In genomic region chr13:113813070-113813748, GRCh38 we compare ENCODE assay signal across 20 cellular contexts.
"Had no signal": no experiment of that assay in that cellular context is flagged by ENCODE, and none has a peak within 500 bp of the region (broad histone marks: within the 10 kb centered on the region; RNA-seq: fewer than 3 reads in every experiment).

No MANE protein-coding gene starts in this region.

- H3K4me3 ChIP-seq: dorsolateral prefrontal cortex had no signal

- H3K9me3 Mint-ChIP-seq: natural killer cell had no signal

- H3K36me3 ChIP-seq: neutrophil, WERI-Rb-1 had no signal

- H3K27ac Mint-ChIP-seq: activated T-cell treated with anti-CD3 and anti-CD28 coated beads, Interleukin-2, amount 50 U/mL, for 72 hours; natural killer cell; stimulated activated naive CD8-positive, alpha-beta T cell treated with anti-CD3 and anti-CD28 coated beads, Interleukin-15, Interleukin-2, amounts not matched to agents 100 ng/mL and 50 ng/mL, for 24 hours had no signal

- H3K79me2 ChIP-seq: parathyroid adenoma had no signal

- H3K36me3 Mint-ChIP-seq: natural killer cell had no signal

- H3K27ac ChIP-seq: dorsolateral prefrontal cortex, epithelial cell of prostate, neutrophil, parathyroid adenoma, WERI-Rb-1 had no signal

- ATAC-seq: activated T-cell treated with anti-CD3 and anti-CD28 coated beads, Interleukin-2, amount 50 U/mL, for 72 hours; natural killer cell had no signal

- DNase-seq: activated CD4-positive, alpha-beta T cell treated with anti-CD3 and anti-CD28 coated beads for 1 hour; activated CD8-positive, alpha-beta memory T cell treated with anti-CD3 and anti-CD28 coated beads for 24 hours; activated effector memory CD4-positive, alpha-beta T cell treated with anti-CD3 and anti-CD28 coated beads, Interleukin-2, amount 50 U/mL, for 16 hours; activated naive CD4-positive, alpha-beta T cell treated with anti-CD3 and anti-CD28 coated beads, Interleukin-2, amount 50 U/mL, for 16 hours; activated T-cell treated with anti-CD3 and anti-CD28 coated beads, Interleukin-2, amount 50 U/mL, for 72 hours; caudate nucleus; dorsolateral prefrontal cortex; foreskin fibroblast; hippocampal formation; mesendoderm; natural killer cell; stimulated activated CD4-positive, alpha-beta T cell treated with anti-CD3 and anti-CD28 coated beads, Interleukin-12 subunit alpha, Interleukin-12 subunit beta, amount 100 ng/mL, for 4 hours; stimulated activated CD4-positive, alpha-beta T cell treated with anti-CD3 and anti-CD28 coated beads, Interleukin-1b, Interleukin-23, amount 100 ng/mL, for 48 hours; SW 1271; T-helper 2 cell; WERI-Rb-1 had no signal

- H3K9ac ChIP-seq: parathyroid adenoma had no signal

- H3K27me3 ChIP-seq: dorsolateral prefrontal cortex, neutrophil had no signal

- H3K4me1 ChIP-seq: parathyroid adenoma had no signal

- H2AFZ ChIP-seq: parathyroid adenoma had no signal

- H3K4me3 Mint-ChIP-seq: activated T-cell treated with anti-CD3 and anti-CD28 coated beads, Interleukin-2, amount 50 U/mL, for 72 hours; natural killer cell; stimulated activated naive CD8-positive, alpha-beta T cell treated with anti-CD3 and anti-CD28 coated beads, Interleukin-15, Interleukin-2, amounts not matched to agents 100 ng/mL and 50 ng/mL, for 24 hours had no signal
